Comparison of ENCODE assay signal across 2 cellular contexts in the genomic region with DNA sequence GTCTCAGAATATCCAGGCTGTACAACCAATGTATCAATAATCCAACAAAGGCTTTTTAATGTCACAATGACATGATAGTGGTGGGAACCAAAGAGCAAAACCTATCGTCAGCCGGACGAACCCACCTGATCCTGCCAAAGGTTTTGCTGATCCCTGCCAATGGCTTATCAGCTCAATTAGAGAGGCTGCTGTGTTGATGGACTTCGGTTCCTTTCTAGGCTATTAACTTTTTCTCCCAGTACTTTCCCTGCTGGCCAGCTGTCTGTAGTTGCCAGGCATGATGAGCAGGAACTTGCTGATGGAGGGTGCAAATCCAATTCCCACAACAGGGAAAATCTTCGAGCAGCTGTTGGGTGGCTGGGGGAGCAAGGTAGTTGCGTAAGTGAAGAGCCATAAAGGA.
TF ChIP-seq lines count a peak whose summit lies in the region.

No MANE protein-coding gene starts in this region.

TF ChIP-seq in liver, 16 proteins besides CTCF, POLR2A, EP300 and RAD21:
- TF ChIP-seq HNF4A (conservative IDR thresholded peaks at IDR 0.05) (peak; percentile 28 to 56), RXRA (IDR thresholded peaks at IDR 0.05) (peak in 1 of 2 donors; percentile 37), JUND (IDR thresholded peaks at IDR 0.05) (no peak)

TF ChIP-seq in HepG2, 621 proteins besides CTCF, POLR2A, EP300 and RAD21:
- no peak for TF ChIP-seq NBN (conservative IDR thresholded peaks at IDR 0.05)
- no peak for TF ChIP-seq ZNF501 (CRISPR knock-in tag; IDR thresholded peaks at IDR 0.05)
- TF ChIP-seq GTF3A (CRISPR knock-in tag; conservative IDR thresholded peaks at IDR 0.05): no peak
- TF ChIP-seq, protein P1, sequence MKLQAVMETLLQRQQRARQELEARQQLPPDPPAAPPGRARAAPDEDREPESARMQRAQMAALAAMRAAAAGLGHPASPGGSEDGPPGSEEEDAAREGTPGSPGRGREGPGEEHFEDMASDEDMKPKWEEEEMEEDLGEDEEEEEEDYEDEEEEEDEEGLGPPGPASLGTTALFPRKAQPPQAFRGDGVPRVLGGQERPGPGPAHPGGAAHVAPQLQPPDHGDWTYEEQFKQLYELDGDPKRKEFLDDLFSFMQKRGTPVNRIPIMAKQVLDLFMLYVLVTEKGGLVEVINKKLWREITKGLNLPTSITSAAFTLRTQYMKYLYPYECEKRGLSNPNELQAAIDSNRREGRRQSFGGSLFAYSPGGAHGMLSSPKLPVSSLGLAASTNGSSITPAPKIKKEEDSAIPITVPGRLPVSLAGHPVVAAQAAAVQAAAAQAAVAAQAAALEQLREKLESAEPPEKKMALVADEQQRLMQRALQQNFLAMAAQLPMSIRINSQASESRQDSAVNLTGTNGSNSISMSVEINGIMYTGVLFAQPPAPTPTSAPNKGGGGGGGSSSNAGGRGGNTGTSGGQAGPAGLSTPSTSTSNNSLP (IDR thresholded peaks at IDR 0.05; ENCODE audit: low read depth, low read length): no peak
- no peak for TF ChIP-seq CBX2 (IDR thresholded peaks at IDR 0.05; ENCODE audit: low read depth, low read length)
- TF ChIP-seq CBX2 (CRISPR knock-in tag; IDR thresholded peaks at IDR 0.05; ENCODE audit: low read depth): no peak
- no peak for TF ChIP-seq STAG1 (CRISPR knock-in tag; IDR thresholded peaks at IDR 0.05)
- no peak for TF ChIP-seq ZFP90 (CRISPR knock-in tag; IDR thresholded peaks at IDR 0.05; ENCODE audit: borderline replicate concordance)
- TF ChIP-seq ZNF777 (CRISPR knock-in tag; IDR thresholded peaks at IDR 0.05): no peak
